In genomic region chrX:47229427-47229826, GRCh38 we compare ENCODE assay signal across 22 cellular contexts.
"Had no signal": no experiment of that assay in that cellular context is flagged by ENCODE, and none has a peak within 500 bp of the region (broad histone marks: within the 10 kb centered on the region; RNA-seq: fewer than 3 reads in every experiment).

No MANE protein-coding gene starts in this region.

- DNase-seq: dermis blood vessel endothelial cell; effector memory CD4-positive, alpha-beta T cell; foreskin keratinocyte; heart right ventricle; hippocampal formation; left ventricle myocardium superior; lower lobe of right lung; stimulated activated CD4-positive, alpha-beta T cell treated with anti-CD3 and anti-CD28 coated beads, Interleukin-15, amount 100 ng/mL, for 24 hours; stimulated activated CD4-positive, alpha-beta T cell treated with anti-CD3 and anti-CD28 coated beads, Interleukin-2, amount 100 ng/mL, for 48 hours; stimulated activated naive CD4-positive, alpha-beta T cell treated with Interleukin-2 at 50 U/mL for 16 hours; stomach; thyroid gland; trophoblast cell had no signal

- H3K9me3 Mint-ChIP-seq: nephron, neural progenitor cell had no signal

- H3K27me3 ChIP-seq: esophagus muscularis mucosa, foreskin keratinocyte, gastroesophageal sphincter, neural progenitor cell, right atrium auricular region, thyroid gland, vagina had no signal

- H3K36me3 ChIP-seq: prostate gland had no signal

- H3K9me3 ChIP-seq: esophagus muscularis mucosa, gastroesophageal sphincter, heart right ventricle, lower lobe of right lung, prostate gland, right atrium auricular region, stomach, thyroid gland, vagina had no signal

- H3K27ac ChIP-seq: coronary artery, esophagus muscularis mucosa, gastroesophageal sphincter, heart right ventricle, lower lobe of right lung, neural progenitor cell, prostate gland, right atrium auricular region, skin epidermis, stomach, thyroid gland, vagina had no signal

- H3K4me3 ChIP-seq: coronary artery, esophagus muscularis mucosa, gastroesophageal sphincter, heart right ventricle, lower lobe of right lung, neural progenitor cell, prostate gland, right atrium auricular region, skin epidermis, stomach, thyroid gland, vagina had no signal

- ATAC-seq: foreskin keratinocyte, gastroesophageal sphincter, heart right ventricle, left ventricle myocardium superior, lower lobe of right lung had no signal

- H3K4me1 ChIP-seq: foreskin keratinocyte, prostate gland had no signal
